In the genomic region with DNA sequence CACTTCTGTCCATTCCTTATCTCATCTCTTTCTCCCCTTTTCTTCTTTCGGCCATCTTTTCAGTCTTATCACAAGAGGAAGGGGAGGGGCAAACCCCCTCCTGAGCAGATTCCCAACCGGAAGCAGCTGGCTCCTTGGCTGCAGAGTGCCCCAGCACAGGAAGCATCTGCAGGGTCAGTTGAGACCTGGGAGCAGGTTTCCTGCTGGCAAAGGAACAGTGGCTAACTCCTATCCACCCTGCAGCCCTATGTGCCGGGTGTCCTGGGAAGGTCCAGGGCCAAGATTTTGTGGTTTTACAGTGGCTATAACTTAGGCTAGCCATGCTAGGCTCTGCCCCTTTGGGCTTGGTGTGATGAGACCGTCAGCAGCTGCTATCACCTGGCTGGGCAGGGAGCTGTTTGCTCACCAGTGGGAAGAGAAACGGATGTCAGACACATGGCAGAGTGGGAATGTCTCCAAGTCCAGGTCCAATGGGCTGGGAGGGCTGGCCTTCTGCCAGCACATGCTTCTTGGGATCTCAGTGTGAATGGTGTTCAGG, we compare ENCODE assay signal across 1 cellular context.
TF ChIP-seq lines count a peak whose summit lies in the region.

No MANE protein-coding gene starts in this region.

TF ChIP-seq in WTC11, 78 proteins besides CTCF, POLR2A, EP300 and RAD21 (continued from another document):
- TF ChIP-seq ATF2 (CRISPR knock-in tag; IDR thresholded peaks at IDR 0.05; ENCODE audit: borderline replicate concordance, low read depth), result no peak
- no peak for TF ChIP-seq E2F4 (CRISPR knock-in tag; IDR thresholded peaks at IDR 0.05; ENCODE audit: borderline replicate concordance, low read depth)
TF ChIP-seq in WTC11: peak in this region for 0.
